ENCODE assay signal across 26 cellular contexts in the genomic region with DNA sequence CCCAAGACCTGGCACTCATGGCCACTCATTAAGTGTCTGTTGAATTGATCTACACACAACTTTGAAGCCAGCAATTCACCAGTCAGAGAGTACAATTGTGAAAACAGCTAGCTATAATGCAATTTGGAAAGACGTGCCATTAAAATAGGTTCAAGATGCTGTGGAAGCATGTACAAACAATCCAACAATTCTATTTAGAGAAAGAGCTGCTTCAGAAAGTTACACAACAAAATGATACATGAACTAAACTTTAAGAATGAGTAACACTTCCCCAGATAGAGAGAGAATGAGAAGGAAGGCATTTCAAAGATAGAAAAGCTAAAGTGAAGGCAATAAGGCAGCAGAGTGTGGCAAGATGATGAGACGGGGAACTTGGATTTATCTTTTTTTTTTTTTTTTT.
DNase-seq lines count a peak whose midpoint lies in the region; ATAC-seq and TF ChIP-seq lines count a peak whose summit lies in the region.
"Had no signal": no experiment of that assay in that cellular context is flagged by ENCODE, and none has a peak within 500 bp of the region (broad histone marks: within the 10 kb centered on the region; RNA-seq: fewer than 3 reads in every experiment).

No MANE protein-coding gene starts in this region.

- H3K4me1 ChIP-seq in left ventricle myocardium inferior = no peaks in the 10 kb centered on the region
- H3K4me1 ChIP-seq: adrenal gland had no signal

- intact Hi-C loops in posterior vena cava (cut with DNase I) (no loop called here), left ventricle myocardium inferior (cut with micrococcal nuclease) (no loop called here)

- H3K27ac Mint-ChIP-seq in activated CD8-positive, alpha-beta memory T cell treated with anti-CD3 and anti-CD28 coated beads, Interleukin-2, amount 10 ng/mL, durations not matched to agents 7 days and 5 days = no peak overlapping the region
- H3K27ac Mint-ChIP-seq: activated T-cell treated with anti-CD3 and anti-CD28 coated beads, Interleukin-2, amount 50 U/mL, for 72 hours; natural killer cell treated with Interleukin-12 subunit alpha and Interleukin-12 subunit beta and Interleukin-15 and Interleukin-18, amount 100 ng/mL, for 72 hours; WTC11 had no signal

- no peak for TF ChIP-seq CTCF in fibroblast of villous mesenchyme (IDR thresholded peaks at IDR 0.05; ENCODE audit: insufficient read depth, low read depth, low read length)
- TF ChIP-seq CTCF in left ventricle myocardium inferior (IDR thresholded peaks at IDR 0.05; ENCODE audit: borderline replicate concordance) = no peak

- H3K4me1 Mint-ChIP-seq in activated CD8-positive, alpha-beta memory T cell treated with anti-CD3 and anti-CD28 coated beads, Interleukin-2, amount 10 ng/mL, durations not matched to agents 7 days and 5 days = no peaks in the 10 kb centered on the region

- H3K27me3 Mint-ChIP-seq in activated CD8-positive, alpha-beta memory T cell treated with anti-CD3 and anti-CD28 coated beads, Interleukin-2, amount 10 ng/mL, durations not matched to agents 7 days and 5 days = peaks cover 35% of the 10 kb centered on the region

- H3K36me3 ChIP-seq in H7 (replicated peaks; ENCODE audit: control insufficient read depth, insufficient read depth, low read length) (no peaks in the 10 kb centered on the region), left ventricle myocardium inferior (no peaks in the 10 kb centered on the region)
- H3K36me3 ChIP-seq: adrenal gland, transverse colon had no signal

- H3K4me3 Mint-ChIP-seq in activated CD8-positive, alpha-beta memory T cell treated with anti-CD3 and anti-CD28 coated beads, Interleukin-2, amount 10 ng/mL, durations not matched to agents 7 days and 5 days = no peak overlapping the region
- H3K4me3 Mint-ChIP-seq: activated T-cell treated with anti-CD3 and anti-CD28 coated beads, Interleukin-2, amount 50 U/mL, for 72 hours; CD14-positive monocyte; natural killer cell treated with Interleukin-12 subunit alpha and Interleukin-12 subunit beta and Interleukin-15 and Interleukin-18, amount 100 ng/mL, for 72 hours; WTC11 had no signal

- CTCF ChIA-PET in activated CD8-positive, alpha-beta memory T cell treated with anti-CD3 and anti-CD28 coated beads, Interleukin-2, amount 10 ng/mL, durations not matched to agents 7 days and 5 days (lab: Charles Lee) = no interaction called here

- no peaks in the 10 kb centered on the region for H3K27me3 ChIP-seq in H7 (ENCODE audit: control insufficient read depth, insufficient read depth, low read length)
- no peaks in the 10 kb centered on the region for H3K27me3 ChIP-seq in left ventricle myocardium inferior (ENCODE audit: low read depth)
- H3K27me3 ChIP-seq: adrenal gland, transverse colon had no signal

- H3K27ac ChIP-seq in left ventricle myocardium inferior (replicated peaks) = no peak overlapping the region
- H3K27ac ChIP-seq: adrenal gland, transverse colon had no signal

- no peaks in the 10 kb centered on the region for H3K36me3 Mint-ChIP-seq in activated CD8-positive, alpha-beta memory T cell treated with anti-CD3 and anti-CD28 coated beads, Interleukin-2, amount 10 ng/mL, durations not matched to agents 7 days and 5 days
- H3K36me3 Mint-ChIP-seq: CD14-positive monocyte; natural killer cell treated with Interleukin-12 subunit alpha and Interleukin-12 subunit beta and Interleukin-15 and Interleukin-18, amount 100 ng/mL, for 72 hours had no signal

- DNase-seq in AG08395 (ENCODE audit: low spot score) = peak; percentile 51
- peak; percentile 50 for DNase-seq in GM03348 (ENCODE audit: low spot score)
- DNase-seq in amniotic epithelial cell (ENCODE audit: low read depth) = peak; percentile 87
- peak; percentile 12 for DNase-seq in fibroblast of villous mesenchyme (ENCODE audit: low read depth)
- DNase-seq in posterior vena cava (ENCODE audit: low spot score) = no peak
- no peak for DNase-seq in H7
- no peak for DNase-seq in left ventricle myocardium inferior
- no peak for DNase-seq in activated CD8-positive, alpha-beta memory T cell treated with anti-CD3 and anti-CD28 coated beads, Interleukin-2, amount 10 ng/mL, durations not matched to agents 7 days and 5 days
- DNase-seq: activated CD4-positive, alpha-beta T cell treated with anti-CD3 and anti-CD28 coated beads, Interleukin-2, amount 50 U/mL, for 1 hour; activated naive CD4-positive, alpha-beta T cell treated with Interleukin-2 at 50 U/mL for 16 hours; activated T-cell treated with anti-CD3 and anti-CD28 coated beads, Interleukin-2, amount 50 U/mL, for 72 hours; adrenal gland; effector CD8-positive, alpha-beta T cell; islet precursor cell; NCI-H1105 treated with DMSO at 0.1 percent for 48 hours; NCI-H1930; NCI-H526; NK-92 treated with Interleukin-12 subunit alpha and Interleukin-12 subunit beta, amount 100 ng/mL, for 24 hours; retina; stimulated activated CD4-positive, alpha-beta T cell treated with anti-CD3 and anti-CD28 coated beads, Interleukin-2, amount 100 ng/mL, for 24 hours; T1000; transverse colon had no signal

- H3K9me3 ChIP-seq in left ventricle myocardium inferior (replicated peaks) = no peaks in the 10 kb centered on the region
- H3K9me3 ChIP-seq: adrenal gland, transverse colon had no signal

- ATAC-seq in activated CD8-positive, alpha-beta memory T cell treated with anti-CD3 and anti-CD28 coated beads, Interleukin-2, amount 10 ng/mL, durations not matched to agents 7 days and 5 days = no peak
- ATAC-seq: activated T-cell treated with anti-CD3 and anti-CD28 coated beads, Interleukin-2, amount 50 U/mL, for 72 hours; natural killer cell treated with Interleukin-12 subunit alpha and Interleukin-12 subunit beta and Interleukin-15 and Interleukin-18, amount 100 ng/mL, for 72 hours; Panc1; WTC11 had no signal

- H3K4me3 ChIP-seq in fibroblast of villous mesenchyme (ENCODE audit: low read depth, low read length) (no peak overlapping the region), H7 (ENCODE audit: insufficient read depth, low read depth, low read length) (no peak overlapping the region), left ventricle myocardium inferior (no peak overlapping the region)
- H3K4me3 ChIP-seq: adrenal gland, transverse colon had no signal

- no peaks in the 10 kb centered on the region for H3K9me3 Mint-ChIP-seq in activated CD8-positive, alpha-beta memory T cell treated with anti-CD3 and anti-CD28 coated beads, Interleukin-2, amount 10 ng/mL, durations not matched to agents 7 days and 5 days (ENCODE audit: low read depth)
- H3K9me3 Mint-ChIP-seq: natural killer cell treated with Interleukin-12 subunit alpha and Interleukin-12 subunit beta and Interleukin-15 and Interleukin-18, amount 100 ng/mL, for 72 hours had no signal

Comparison
In these comparisons a context has a peak if more than half of its experiments do, and no peak if none do; other contexts are left out.
1. DNase-seq: peak in AG08395 (single experiment), GM03348 (single experiment), amniotic epithelial cell (single experiment) and fibroblast of villous mesenchyme (single experiment); none in posterior vena cava (single experiment), H7 (single experiment), left ventricle myocardium inferior (single experiment) and activated CD8-positive, alpha-beta memory T cell treated with anti-CD3 and anti-CD28 coated beads, Interleukin-2, amount 10 ng/mL, durations not matched to agents 7 days and 5 days (single experiment).